In the genomic region with DNA sequence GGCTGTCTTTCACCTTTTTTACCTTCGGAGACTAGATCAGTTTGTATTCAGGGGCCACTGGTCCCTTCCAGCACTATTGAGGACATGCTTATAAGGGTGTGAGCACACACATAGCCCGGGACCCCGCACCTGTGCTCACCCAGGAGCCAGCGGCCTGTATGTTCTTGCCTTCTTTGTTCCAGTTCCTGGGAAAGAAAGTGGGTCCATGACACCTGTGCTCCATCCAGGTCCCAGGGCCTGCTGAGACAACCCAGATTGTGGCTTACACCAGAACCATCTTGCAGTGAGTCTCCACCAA, we compare ENCODE assay signal across 24 cellular contexts.
DNase-seq lines count a peak whose midpoint lies in the region; ATAC-seq and TF ChIP-seq lines count a peak whose summit lies in the region.
"Had no signal": no experiment of that assay in that cellular context is flagged by ENCODE, and none has a peak within 500 bp of the region (broad histone marks: within the 10 kb centered on the region; RNA-seq: fewer than 3 reads in every experiment).

No MANE protein-coding gene starts in this region.

- no peak overlapping the region for H2AFZ ChIP-seq in trophoblast cell (ENCODE audit: insufficient read depth, low read length, poor library complexity)

- no peak overlapping the region for H3K4me2 ChIP-seq in trophoblast cell (ENCODE audit: low read length)
- H3K4me2 ChIP-seq: A549 had no signal

- no peak overlapping the region for H2BK120ac ChIP-seq in trophoblast cell (ENCODE audit: insufficient read depth, low read length, poor library complexity)

- H4K91ac ChIP-seq in trophoblast cell (ENCODE audit: low read depth, low read length): peak overlapping the region; percentile 45

- peaks cover 13% of the 10 kb centered on the region for H3K79me1 ChIP-seq in trophoblast cell (ENCODE audit: low read length)

- H4K8ac ChIP-seq in trophoblast cell (ENCODE audit: low read depth, low read length): no peak overlapping the region

- H3K27ac ChIP-seq in heart left ventricle: peak overlapping the region in 11 of 12 donors; percentile 15 to 93 (median 86)
- peak overlapping the region; percentile 86 to 90 for H3K27ac ChIP-seq in right atrium auricular region
- no peak overlapping the region for H3K27ac ChIP-seq in trophoblast cell (ENCODE audit: low read depth, low read length)
- H3K27ac ChIP-seq in upper lobe of left lung: peak overlapping the region; percentile 83 to 88 (median 86)
- H3K27ac ChIP-seq in left lung: no peak overlapping the region
- H3K27ac ChIP-seq: SK-N-MC had no signal

- H3K4me3 ChIP-seq in heart left ventricle (no peak overlapping the region), right atrium auricular region (no peak overlapping the region), trophoblast cell (ENCODE audit: low read depth, low read length) (no peak overlapping the region), upper lobe of left lung (no peak overlapping the region), left lung (no peak overlapping the region)
- H3K4me3 ChIP-seq: A549, HAP-1, lung, SK-N-MC, skin epidermis had no signal

- H2BK5ac ChIP-seq in trophoblast cell (ENCODE audit: low read depth, low read length, poor library complexity): no peak overlapping the region

- TF ChIP-seq POLR2A in heart left ventricle (IDR thresholded peaks at IDR 0.05) (no peak), upper lobe of left lung (IDR thresholded peaks at IDR 0.05) (no peak)

- H3K36me3 ChIP-seq in heart left ventricle (no peaks in the 10 kb centered on the region), right atrium auricular region (no peaks in the 10 kb centered on the region), trophoblast cell (ENCODE audit: control insufficient read depth in 1 of 2, insufficient read depth in 2 of 2, low read length in 2 of 2) (no peaks in the 10 kb centered on the region), upper lobe of left lung (no peaks in the 10 kb centered on the region), left lung (no peaks in the 10 kb centered on the region)
- H3K36me3 ChIP-seq: HAP-1 had no signal

- H3K4me1 ChIP-seq in heart left ventricle (peaks cover 20 to 80% (median 73%) of the 10 kb centered on the region in 12 donors), right atrium auricular region (peaks cover 0 to 75% of the 10 kb centered on the region in 2 donors), trophoblast cell (ENCODE audit: control insufficient read depth in 1 of 2, insufficient read depth in 2 of 2, low read length in 2 of 2) (peaks cover 14 to 33% of the 10 kb centered on the region in 2 experiments), upper lobe of left lung (peaks cover 52 to 69% (median 61%) of the 10 kb centered on the region in 4 donors), left lung (peaks cover 18 to 61% of the 10 kb centered on the region in 2 donors)

- no peak overlapping the region for H3K18ac ChIP-seq in trophoblast cell (ENCODE audit: low read length)

- no peak for TF ChIP-seq EP300 in upper lobe of left lung (IDR thresholded peaks at IDR 0.05)

- ATAC-seq in heart left ventricle: no peak
- no peak for ATAC-seq in left ventricle myocardium superior
- ATAC-seq in upper lobe of left lung (ENCODE audit: low FRiP score in 2 of 2): no peak
- ATAC-seq in left lung: no peak
- ATAC-seq: A549 had no signal

- H3K9me3 ChIP-seq in heart left ventricle (peaks cover 0 to 7% (median 0%) of the 10 kb centered on the region in 12 donors), right atrium auricular region (no peaks in the 10 kb centered on the region), trophoblast cell (ENCODE audit: insufficient read depth, low read depth, low read length) (peaks cover 2% of the 10 kb centered on the region), upper lobe of left lung (no peaks in the 10 kb centered on the region), left lung (no peaks in the 10 kb centered on the region)
- H3K9me3 ChIP-seq: A549, HAP-1 had no signal

- H2AK5ac ChIP-seq in trophoblast cell (ENCODE audit: low read length): peak overlapping the region; percentile 7

- no peak overlapping the region for H4K12ac ChIP-seq in trophoblast cell (ENCODE audit: low read depth, low read length)

- no peak overlapping the region for H3K23ac ChIP-seq in trophoblast cell (ENCODE audit: low read length)

- intact Hi-C loops in heart left ventricle (cut with DNase I): loop anchor here in 2 of 10 donors (5.0 kb wide), 2 partner anchors 52 to 67 kb away; no protein-coding TSS in a partner anchor
- intact Hi-C loops in left ventricle myocardium superior (cut with micrococcal nuclease): no loop called here
- intact Hi-C loops in left lung (cut with DNase I): loop anchor here in 1 of 2 donors (5.0 kb wide), 1 partner anchor 42 kb away; no protein-coding TSS in a partner anchor

- WGBS in heart left ventricle, 4 donors: 67 to 74% (median 70%) methylated on average over 3 to 4 of the region's 4 CpGs
- no CpG with 5 or more reads among the region's 4 CpGs for WGBS in trophoblast cell (ENCODE audit: extremely low coverage, insufficient coverage, insufficient read length)
- 74 to 93% methylated on average over 3 to 4 of the region's 4 CpGs for WGBS in upper lobe of left lung, 2 donors

- peak overlapping the region; percentile 54 for H2BK12ac ChIP-seq in trophoblast cell (ENCODE audit: low read length)

- DNase-seq in heart left ventricle (no peak), left ventricle myocardium superior (no peak), right atrium auricular region (ENCODE audit: low spot score) (no peak), trophoblast cell (no peak), upper lobe of left lung (no peak), NCI-H187 treated with DMSO at 0.1 percent for 48 hours (lab: John Stamatoyannopoulos, UW) (no peak), cerebellum (ENCODE audit: low spot score) (no peak), left lung (no peak)
- DNase-seq: activated CD4-positive, alpha-beta T cell treated with anti-CD3 and anti-CD28 coated beads, Interleukin-2, amount 10 ng/mL, durations not matched to agents 7 days and 5 days; activated naive CD8-positive, alpha-beta T cell treated with anti-CD3 and anti-CD28 coated beads for 36 hours; COR-L47; DMS79 treated with DMSO at 0.1 percent for 48 hours; KG1; NCI-H1436; NCI-H510A treated with DMSO at 0.1 percent for 48 hours; NK-92 treated with Interleukin-12 subunit alpha and Interleukin-12 subunit beta, amount 100 ng/mL, for 24 hours; stimulated activated CD4-positive, alpha-beta T cell treated with anti-CD3 and anti-CD28 coated beads, Interleukin-2, amount 100 ng/mL, for 24 hours; stimulated activated naive CD4-positive, alpha-beta T cell treated with Interleukin-2 at 50 U/mL for 16 hours; T-helper 2 cell had no signal

- H3K27me3 ChIP-seq in heart left ventricle (no peaks in the 10 kb centered on the region), right atrium auricular region (no peaks in the 10 kb centered on the region), trophoblast cell (ENCODE audit: insufficient read depth, low read length) (no peaks in the 10 kb centered on the region), upper lobe of left lung (no peaks in the 10 kb centered on the region), left lung (no peaks in the 10 kb centered on the region)

- H3K9ac ChIP-seq in trophoblast cell (ENCODE audit: low read length): no peak overlapping the region

- TF ChIP-seq CTCF in heart left ventricle (IDR thresholded peaks at IDR 0.05): no peak
- TF ChIP-seq CTCF in right atrium auricular region (IDR thresholded peaks at IDR 0.05): no peak
- TF ChIP-seq CTCF in upper lobe of left lung (IDR thresholded peaks at IDR 0.05): no peak
- no peak for TF ChIP-seq CTCF in left lung (IDR thresholded peaks at IDR 0.05)

- H3K79me2 ChIP-seq in trophoblast cell (ENCODE audit: control insufficient read depth, insufficient read depth, low read length, poor library complexity): no peaks in the 10 kb centered on the region

- H3K14ac ChIP-seq in trophoblast cell (ENCODE audit: low read length): peak overlapping the region; percentile 6

- no peak overlapping the region for H3K4ac ChIP-seq in trophoblast cell (ENCODE audit: low read depth, low read length)

Comparison
In these comparisons a context has a peak if more than half of its experiments do, and no peak if none do; other contexts are left out.
1. H3K27ac ChIP-seq: peak in heart left ventricle (11 of 12), right atrium auricular region (2 of 2) and upper lobe of left lung (4 of 4); none in trophoblast cell (single experiment) and left lung (0 of 2).